17 cellular contexts compared by ENCODE assay signal in the genomic region with DNA sequence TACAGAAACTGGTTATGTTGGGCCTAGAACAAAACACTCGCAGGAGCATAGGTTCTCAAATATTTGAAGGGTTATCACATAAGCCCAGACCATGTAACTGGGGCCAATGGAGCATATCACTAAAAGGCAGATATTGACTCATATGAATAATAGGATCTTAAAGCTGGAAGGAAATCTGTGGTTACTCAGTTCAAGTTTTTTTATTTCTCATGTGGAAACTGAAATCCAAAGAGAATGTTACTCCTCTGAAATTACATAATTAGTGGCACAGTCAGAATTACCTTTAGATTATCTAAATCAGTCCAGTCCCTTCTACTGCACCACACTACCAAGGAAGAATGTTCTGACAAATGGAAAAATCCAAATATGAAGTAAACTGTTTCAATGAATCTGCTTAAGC. TPM values are rescaled to one million over a fixed set of nuclear protein-coding genes. Genes with fewer than 3 reads are reported as not detected.
DNase-seq lines count a peak whose midpoint lies in the region; ATAC-seq and TF ChIP-seq lines count a peak whose summit lies in the region.
"Had no signal": no experiment of that assay in that cellular context is flagged by ENCODE, and none has a peak within 500 bp of the region (broad histone marks: within the 10 kb centered on the region; RNA-seq: fewer than 3 reads in every experiment).

No MANE protein-coding gene starts in this region.

- in situ Hi-C loops in gastrocnemius medialis (cut with MboI; ENCODE audit: low sequenced_read_pairs in 4 of 4), result no loop called here

- H3K27me3 ChIP-seq in gastrocnemius medialis, result no peaks in the 10 kb centered on the region
- H3K27me3 ChIP-seq: pancreas had no signal

- no peak overlapping the region for H3K4me3 ChIP-seq in gastrocnemius medialis
- H3K4me3 ChIP-seq: pancreas, SK-N-MC had no signal

- no peaks in the 10 kb centered on the region for H3K9me3 ChIP-seq in gastrocnemius medialis
- H3K9me3 ChIP-seq: pancreas had no signal

- intact Hi-C loops in gastrocnemius medialis (cut with DNase I; ENCODE audit: low total_unique reads), result no loop called here
- intact Hi-C loops in Right ventricle myocardium inferior (cut with DNase I), result no loop called here

- H3K36me3 ChIP-seq in gastrocnemius medialis, result peaks cover 0 to 9% of the 10 kb centered on the region in 2 donors
- H3K36me3 ChIP-seq: pancreas had no signal

- DNase-seq in glomerular visceral epithelial cell (ENCODE audit: extremely low spot score) (peak; percentile 65), gastrocnemius medialis (no peak), NCI-H2081 treated with DMSO at 0.1 percent for 48 hours (lab: John Stamatoyannopoulos, UW) (no peak), GM10266 (ENCODE audit: extremely low spot score) (no peak), Right ventricle myocardium inferior (ENCODE audit: missing footprints) (no peak)
- DNase-seq: activated CD8-positive, alpha-beta T cell treated with anti-CD3 and anti-CD28 coated beads, Interleukin-2, amount 10 ng/mL, durations not matched to agents 7 days and 5 days; COR-L47; effector CD4-positive, alpha-beta T cell; NCI-H526 treated with DMSO at 0.1 percent for 48 hours; pancreas; stimulated activated CD4-positive, alpha-beta T cell treated with anti-CD3 and anti-CD28 coated beads, Interleukin-4, amount 100 ng/mL, for 24 hours had no signal

- TF ChIP-seq POLR2A in gastrocnemius medialis (IDR thresholded peaks at IDR 0.05), result no peak

- no peak for TF ChIP-seq CTCF in gastrocnemius medialis (IDR thresholded peaks at IDR 0.05 in 4 of 5, conservative IDR thresholded peaks at IDR 0.05 in 1 of 5)
- TF ChIP-seq CTCF in GM10266 (IDR thresholded peaks at IDR 0.05; ENCODE audit: control insufficient read depth, insufficient read depth, low read depth, missing control alignments), result no peak

- ATAC-seq in GM18873 (IDR thresholded peaks at IDR 0.05; ENCODE audit: low FRiP score, unreplicated experiment) (peak; percentile 52), GM21717 (IDR thresholded peaks at IDR 0.05; ENCODE audit: unreplicated experiment) (peak; percentile 65), HG03159 (IDR thresholded peaks at IDR 0.05; ENCODE audit: unreplicated experiment) (peak; percentile 70), gastrocnemius medialis (no peak), Right ventricle myocardium inferior (no peak)
- ATAC-seq: activated CD8-positive, alpha-beta T cell treated with anti-CD3 and anti-CD28 coated beads, Interleukin-2, amount 10 ng/mL, durations not matched to agents 7 days and 5 days; pancreas had no signal

- no peak overlapping the region for H3K27ac ChIP-seq in gastrocnemius medialis
- H3K27ac ChIP-seq: pancreas, SK-N-MC had no signal

- peaks cover 0 to 6% of the 10 kb centered on the region in 2 donors for H3K4me1 ChIP-seq in gastrocnemius medialis
- H3K4me1 ChIP-seq: pancreas had no signal

RNA-seq across cellular contexts. Expression of a gene that starts 12.0 kb away (rescaled TPM):
- total RNA-seq in gastrocnemius medialis (1 to 10 TPM in 2 of 4 donors, under 1 TPM in 1, not detected in 1; 0.75 to 2.3 (median 2.0) TPM), Right ventricle myocardium inferior (1.6 TPM)
- total RNA-seq: lung microvascular endothelial cell had no signal

RNA-seq across cellular contexts. Expression of a gene that starts 23.7 kb away (rescaled TPM):
- total RNA-seq in gastrocnemius medialis (not detected), Right ventricle myocardium inferior (not detected)
- total RNA-seq: activated CD8-positive, alpha-beta T cell treated with anti-CD3 and anti-CD28 coated beads, Interleukin-2, amount 10 ng/mL, durations not matched to agents 7 days and 5 days; lung microvascular endothelial cell; M059J; pancreas had no signal

RNA-seq across cellular contexts. Expression of a gene that starts 36.6 kb away (rescaled TPM):
- total RNA-seq in gastrocnemius medialis (not detected), Right ventricle myocardium inferior (0.57 TPM)
- total RNA-seq: lung microvascular endothelial cell, M059J had no signal

RNA-seq across cellular contexts. Expression of a gene that starts 58.0 kb away (rescaled TPM):
- total RNA-seq in gastrocnemius medialis (10 to 100 TPM; 47.0 to 94.6 (median 77.2) TPM), Right ventricle myocardium inferior (21.3 TPM)

Comparison
In these comparisons a context has a peak if more than half of its experiments do, and no peak if none do; other contexts are left out.
1. ATAC-seq: peak in GM18873 (single experiment), GM21717 (single experiment) and HG03159 (single experiment); none in gastrocnemius medialis (0 of 2) and Right ventricle myocardium inferior (single experiment).